ENCODE assay signal across 8 cellular contexts in genomic region chr9:36136277-36136893, GRCh38. TPM values are rescaled to one million over a fixed set of nuclear protein-coding genes. Genes with fewer than 3 reads are reported as not detected.
DNase-seq lines count a peak whose midpoint lies in the region; ATAC-seq, FAIRE-seq and TF ChIP-seq lines count a peak whose summit lies in the region.

Gene GLIPR2, plus strand, starts transcription at chr9:36136733. Its CDS starts 46 bp downstream, at chr9:36136779.

- H3K36me3 ChIP-seq in HEK293 (ENCODE audit: control insufficient read depth in 2 of 2, insufficient read depth in 1 of 2, low read length in 2 of 2) (no peaks in the 10 kb centered on the region), kidney (ENCODE audit: control insufficient read depth in 1 of 2, insufficient read depth in 2 of 2, low read length in 2 of 2) (no peaks in the 10 kb centered on the region)

- H3K27ac ChIP-seq in HEK293 (ENCODE audit: extremely low read depth, low read depth, low read length) (peak within 1 kb of the TSS; percentile 56; the same call in 1 of the 2 replicates), kidney (ENCODE audit: low read depth in 2 of 2, low read length in 2 of 2) (no peak within 1 kb of the TSS)

- H3K4me1 ChIP-seq in HEK293 (ENCODE audit: control insufficient read depth, insufficient read depth, low read length): no peaks in the 10 kb centered on the region
- peaks cover 0 to 8% of the 10 kb centered on the region in 2 donors for H3K4me1 ChIP-seq in kidney (ENCODE audit: control insufficient read depth in 1 of 2, insufficient read depth in 1 of 2, low read depth in 1 of 2, low read length in 2 of 2)

- CTCF ChIA-PET in HEK293 (lab: Yijun Ruan, JAX): interaction anchor here (0.7 to 7.0 kb wide), 8 partner anchors 12 to 142 kb away, joined by 3 to 55 read pairs (median 3); partner anchors contain the start of gene CLTA

- intact Hi-C loops in kidney (cut with DNase I): no loop called here

- ATAC-seq in central memory CD8-positive, alpha-beta T cell (replicated peaks; ENCODE audit: extremely low read depth, poor library complexity, severe bottlenecking): peak; percentile 96

- H3K9me3 Mint-ChIP-seq in central memory CD8-positive, alpha-beta T cell: no peaks in the 10 kb centered on the region

- H3K9me3 ChIP-seq in HEK293 (ENCODE audit: control insufficient read depth, insufficient read depth, low read depth, low read length) (no peaks in the 10 kb centered on the region), kidney (ENCODE audit: control insufficient read depth in 1 of 2, low read length in 2 of 2) (no peaks in the 10 kb centered on the region)

- H3K4me3 ChIP-seq in HEK293 (ENCODE audit: low read depth, low read length): peak within 1 kb of the TSS; percentile 62
- peak within 1 kb of the TSS; percentile 64 to 66 for H3K4me3 ChIP-seq in kidney (ENCODE audit: low read length in 2 of 2)

- FAIRE-seq in kidney (lab: Jason Lieb, UNC): no peak

- H3K4me3 Mint-ChIP-seq in central memory CD8-positive, alpha-beta T cell: peak within 1 kb of the TSS; percentile 100

- TF ChIP-seq CTCF in GM13977 (IDR thresholded peaks at IDR 0.05; ENCODE audit: extremely low read depth, insufficient read depth, missing control alignments): peak; percentile 41
- peak; percentile 40; the same call in 1 of the 2 replicates for TF ChIP-seq CTCF in HEK293 (tag by site-specific recombination; IDR thresholded peaks at IDR 0.05)
- no peak for TF ChIP-seq CTCF in kidney (IDR thresholded peaks at IDR 0.05; ENCODE audit: borderline replicate concordance, extremely low read depth, insufficient read depth)

- peaks cover 5% of the 10 kb centered on the region for H3K36me3 Mint-ChIP-seq in central memory CD8-positive, alpha-beta T cell (ENCODE audit: insufficient read depth)

- in situ Hi-C loops in GM13977 (cut with MboI; ENCODE audit: low pct_unique_long_range_greater_than_20kb, low sequenced_read_pairs, unreplicated experiment): no loop called here

- POLR2A ChIA-PET in HEK293 (lab: Yijun Ruan, JAX): interaction anchor here (1.0 to 2.2 kb wide), 7 partner anchors 9 to 55 kb away, joined by 4 to 18 read pairs (median 7); partner anchors contain the start of gene CLTA

- H3K4me1 Mint-ChIP-seq in central memory CD8-positive, alpha-beta T cell: peaks cover 52% of the 10 kb centered on the region

- H3K27me3 Mint-ChIP-seq in central memory CD8-positive, alpha-beta T cell: no peaks in the 10 kb centered on the region

- H3K27ac Mint-ChIP-seq in central memory CD8-positive, alpha-beta T cell (ENCODE audit: low read depth): peak within 1 kb of the TSS; percentile 99

- DNase-seq in GM13977 (ENCODE audit: low spot score) (peak; percentile 97), MV-4-11 (lab: John Stamatoyannopoulos, UW) (peak; percentile 46), kidney (peak; percentile 93), NCI-H2107 (lab: John Stamatoyannopoulos, UW) (no peak)
- DNase-seq in activated CD4-positive, CD25-positive, alpha-beta regulatory T cell treated with anti-CD3 and anti-CD28 coated beads, Interleukin-2, amount 50 U/mL, for 16 hours (ENCODE audit: low read depth, low spot score): peak; percentile 58
- peak; percentile 58 to 67 for DNase-seq in central memory CD8-positive, alpha-beta T cell (ENCODE audit: low spot score in 2 of 2)
- DNase-seq in stimulated activated CD4-positive, alpha-beta T cell treated with anti-CD3 and anti-CD28 coated beads, Interleukin-15, amount 100 ng/mL, for 1 hour (ENCODE audit: low read depth in 1 of 2, low spot score in 1 of 2): peak; percentile 64 to 68

- H3K9ac ChIP-seq in kidney (ENCODE audit: low read length in 2 of 2): peak within 1 kb of the TSS; percentile 28 to 76

TF ChIP-seq in HEK293, 187 proteins besides CTCF, POLR2A, EP300 and RAD21 (continues in another document):
- TF ChIP-seq HOXC10 (CRISPR knock-in tag; IDR thresholded peaks at IDR 0.05) (no peak), GLIS2 (tag by site-specific recombination; IDR thresholded peaks at IDR 0.05) (peak; percentile 44; the same call in 1 of the 2 replicates), ZNF600 (tag by site-specific recombination; IDR thresholded peaks at IDR 0.05) (no peak), ZNF16 (tag by site-specific recombination; IDR thresholded peaks at IDR 0.05; ENCODE audit: low read depth) (no peak), ZNF433 (tag by site-specific recombination; IDR thresholded peaks at IDR 0.05; ENCODE audit: low read depth) (no peak), ZNF660 (tag by site-specific recombination; IDR thresholded peaks at IDR 0.05) (no peak), MEIS1 (CRISPR knock-in tag; IDR thresholded peaks at IDR 0.05; ENCODE audit: borderline replicate concordance) (no peak; the same call in 1 of the 2 replicates), ZNF248 (tag by site-specific recombination; IDR thresholded peaks at IDR 0.05) (no peak), ZNF140 (tag by site-specific recombination; IDR thresholded peaks at IDR 0.05) (no peak), ZNF791 (tag by site-specific recombination; IDR thresholded peaks at IDR 0.05) (no peak), TSHZ1 (tag by site-specific recombination; IDR thresholded peaks at IDR 0.05; ENCODE audit: borderline replicate concordance) (no peak), ZNF423 (tag by site-specific recombination; IDR thresholded peaks at IDR 0.05) (peak; percentile 70; the same call in 1 of the 2 replicates), ZNF362 (tag by site-specific recombination; IDR thresholded peaks at IDR 0.05) (no peak), ZBTB20 (tag by site-specific recombination; IDR thresholded peaks at IDR 0.05) (peak; percentile 19; the same call in 1 of the 2 replicates), ZBTB8A (tag by site-specific recombination; IDR thresholded peaks at IDR 0.05) (peak; percentile 84), ZBTB1 (tag by site-specific recombination; IDR thresholded peaks at IDR 0.05) (no peak), ZSCAN16 (tag by site-specific recombination; IDR thresholded peaks at IDR 0.05) (no peak), ZNF133 (tag by site-specific recombination; IDR thresholded peaks at IDR 0.05) (no peak), ZIC2 (tag by site-specific recombination; IDR thresholded peaks at IDR 0.05) (peak; percentile 56; the same call in 1 of the 2 replicates), KLF10 (tag by site-specific recombination; IDR thresholded peaks at IDR 0.05) (peak; percentile 45; the same call in 1 of the 2 replicates), ZNF24 (tag by site-specific recombination; IDR thresholded peaks at IDR 0.05) (no peak), ZBTB48 (tag by site-specific recombination; IDR thresholded peaks at IDR 0.05) (no peak), TCF7L2 (IDR thresholded peaks at IDR 0.05; ENCODE audit: borderline replicate concordance, low read depth, low read length) (no peak), ZNF157 (tag by site-specific recombination; IDR thresholded peaks at IDR 0.05) (no peak)

RNA-seq across cellular contexts. Expression of gene GLIPR2, which starts in this region (rescaled TPM):
- total RNA-seq in kidney: 19.6 TPM
- 8.3 TPM for polyA plus RNA-seq in kidney (ENCODE audit: insufficient read depth, low read depth, low replicate concordance)
